In the genomic region with DNA sequence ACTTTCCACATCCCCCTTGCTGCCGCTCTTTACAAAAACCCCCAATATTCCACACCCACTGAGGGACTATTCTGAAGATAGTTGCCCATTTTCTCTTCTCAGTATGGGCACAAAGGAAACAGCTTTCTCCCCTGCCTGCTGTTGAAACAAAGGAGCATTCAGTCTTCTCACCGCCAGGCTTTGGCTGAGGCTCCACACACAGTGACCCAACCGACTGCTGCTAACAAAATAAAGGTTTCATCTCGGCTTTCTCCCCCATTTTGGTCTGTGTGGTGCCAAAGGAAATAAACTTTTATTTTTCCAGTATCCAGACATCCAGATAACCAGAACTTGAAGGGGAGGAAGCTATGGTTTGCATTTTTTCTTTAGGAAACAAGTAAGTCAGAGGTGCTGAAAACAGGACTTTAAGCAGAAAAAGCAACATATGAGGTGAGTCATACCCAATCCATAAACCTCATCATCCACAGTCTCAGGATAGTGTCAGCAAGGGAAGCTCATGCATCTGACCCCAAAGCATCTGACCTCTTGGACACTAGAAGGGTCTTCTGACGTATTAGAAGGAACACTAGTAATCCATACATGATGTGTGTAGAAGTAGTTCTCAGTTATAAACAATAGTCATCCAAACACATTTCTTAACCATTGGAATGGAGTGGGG, we compare ENCODE assay signal across 10 cellular contexts. TPM values are rescaled to one million over a fixed set of nuclear protein-coding genes. Genes with fewer than 3 reads are reported as not detected.
DNase-seq lines count a peak whose midpoint lies in the region; FAIRE-seq and TF ChIP-seq lines count a peak whose summit lies in the region.
"Had no signal": no experiment of that assay in that cellular context is flagged by ENCODE, and none has a peak within 500 bp of the region (broad histone marks: within the 10 kb centered on the region; RNA-seq: fewer than 3 reads in every experiment).

No MANE protein-coding gene starts in this region.

- CTCF ChIA-PET in Calu3 (lab: Charles Lee), result interaction anchor here (0.6 kb wide), 1 partner anchor 139 kb away, joined by 8 read pairs; no protein-coding TSS in a partner anchor
- CTCF ChIA-PET in activated naive CD4-positive, alpha-beta T cell treated with anti-CD3 and anti-CD28 coated beads for 36 hours (lab: Charles Lee), result interaction anchor here (0.6 to 1.4 kb wide), 3 partner anchors 59 to 78 kb away, joined by 3 to 5 read pairs (median 3); no protein-coding TSS in a partner anchor

- H3K4me3 Mint-ChIP-seq in Calu3 (ENCODE audit: low read depth, unreplicated experiment), result peak overlapping the region; percentile 7
- H3K4me3 Mint-ChIP-seq in activated naive CD4-positive, alpha-beta T cell treated with anti-CD3 and anti-CD28 coated beads for 36 hours, result no peak overlapping the region

- no peaks in the 10 kb centered on the region for H3K36me3 Mint-ChIP-seq in Calu3 (ENCODE audit: insufficient read depth, unreplicated experiment)
- H3K36me3 Mint-ChIP-seq in activated naive CD4-positive, alpha-beta T cell treated with anti-CD3 and anti-CD28 coated beads for 36 hours (ENCODE audit: low read depth), result no peaks in the 10 kb centered on the region

- intact Hi-C loops in Calu3 (cut with micrococcal nuclease; ENCODE audit: unreplicated experiment), result no loop called here
- intact Hi-C loops in activated naive CD4-positive, alpha-beta T cell treated with anti-CD3 and anti-CD28 coated beads for 36 hours (cut with micrococcal nuclease), result no loop called here

- no peak overlapping the region for H3K27ac Mint-ChIP-seq in Calu3 (ENCODE audit: unreplicated experiment)
- no peak overlapping the region for H3K27ac Mint-ChIP-seq in activated naive CD4-positive, alpha-beta T cell treated with anti-CD3 and anti-CD28 coated beads for 36 hours
- H3K27ac Mint-ChIP-seq: progenitor cell of endocrine pancreas had no signal

- BruUV-seq in Calu3 (replicated peaks; lab: Mats Ljungman, UMichigan), result no TSS peak

- H3K4me1 Mint-ChIP-seq in Calu3 (ENCODE audit: low read depth, unreplicated experiment), result peaks cover 9% of the 10 kb centered on the region
- H3K4me1 Mint-ChIP-seq in activated naive CD4-positive, alpha-beta T cell treated with anti-CD3 and anti-CD28 coated beads for 36 hours (ENCODE audit: low read depth), result peaks cover 17% of the 10 kb centered on the region

- FAIRE-seq in frontal cortex (lab: Jason Lieb, UNC), result no peak
- FAIRE-seq: G401.6 had no signal

- TF ChIP-seq CTCF in Calu3 (IDR thresholded peaks at IDR 0.05; ENCODE audit: unreplicated experiment), result no peak

- H3K27me3 Mint-ChIP-seq in Calu3 (ENCODE audit: unreplicated experiment), result peaks cover 36% of the 10 kb centered on the region
- peaks cover 32% of the 10 kb centered on the region for H3K27me3 Mint-ChIP-seq in activated naive CD4-positive, alpha-beta T cell treated with anti-CD3 and anti-CD28 coated beads for 36 hours (ENCODE audit: low read depth)

- H3K9me3 Mint-ChIP-seq in Calu3 (ENCODE audit: low read depth, unreplicated experiment), result no peaks in the 10 kb centered on the region
- no peaks in the 10 kb centered on the region for H3K9me3 Mint-ChIP-seq in activated naive CD4-positive, alpha-beta T cell treated with anti-CD3 and anti-CD28 coated beads for 36 hours

- DNase-seq in Calu3 (peak; percentile 10), SW480 (ENCODE audit: low spot score) (peak; percentile 16), frontal cortex (ENCODE audit: low spot score in 2 of 2) (peak; percentile 38 to 52), pons (ENCODE audit: low spot score) (peak; percentile 93), DMS 273 (lab: John Stamatoyannopoulos, UW; ENCODE audit: unreplicated experiment) (no peak), GDM1 (lab: John Stamatoyannopoulos, UW) (no peak), OCI-M1 (lab: John Stamatoyannopoulos, UW) (no peak)
- no peak for DNase-seq in activated naive CD4-positive, alpha-beta T cell treated with anti-CD3 and anti-CD28 coated beads for 36 hours

RNA-seq across cellular contexts. Expression of a gene that starts 6.4 kb away (rescaled TPM):
- total RNA-seq in Calu3 (2022), result not detected in 2 replicates
- 50.5 TPM for total RNA-seq in frontal cortex
- total RNA-seq in activated naive CD4-positive, alpha-beta T cell treated with anti-CD3 and anti-CD28 coated beads for 36 hours, result under 1 TPM; 0.14 to 0.15 TPM

Comparison
In these comparisons a context has a peak if more than half of its experiments do, and no peak if none do; other contexts are left out.
1. DNase-seq: peak in Calu3 (single experiment), SW480 (single experiment), frontal cortex (2 of 2) and pons (single experiment); none in DMS 273 (single experiment), activated naive CD4-positive, alpha-beta T cell treated with anti-CD3 and anti-CD28 coated beads for 36 hours (single experiment), GDM1 (single experiment) and OCI-M1 (single experiment).
2. RNA of a gene that starts 6.4 kb away (total RNA-seq): 50.5 TPM in frontal cortex (single experiment); not detected in Calu3 and 0.14 to 0.15 TPM in activated naive CD4-positive, alpha-beta T cell treated with anti-CD3 and anti-CD28 coated beads for 36 hours; every median in the first group is over 10 times any median in the second.